ENCODE assay signal across 3 cellular contexts in genomic region chr18:78153362-78153761, GRCh38.
"Had no signal": no experiment of that assay in that cellular context is flagged by ENCODE, and none has a peak within 500 bp of the region (broad histone marks: within the 10 kb centered on the region; RNA-seq: fewer than 3 reads in every experiment).

No MANE protein-coding gene starts in this region.

- DNase-seq: GDM1, GF-D8 had no signal

- H3K4me3 ChIP-seq: GM12878 had no signal

- ATAC-seq: GM12878 had no signal
